Comparison of ENCODE assay signal across 8 cellular contexts in the genomic region with DNA sequence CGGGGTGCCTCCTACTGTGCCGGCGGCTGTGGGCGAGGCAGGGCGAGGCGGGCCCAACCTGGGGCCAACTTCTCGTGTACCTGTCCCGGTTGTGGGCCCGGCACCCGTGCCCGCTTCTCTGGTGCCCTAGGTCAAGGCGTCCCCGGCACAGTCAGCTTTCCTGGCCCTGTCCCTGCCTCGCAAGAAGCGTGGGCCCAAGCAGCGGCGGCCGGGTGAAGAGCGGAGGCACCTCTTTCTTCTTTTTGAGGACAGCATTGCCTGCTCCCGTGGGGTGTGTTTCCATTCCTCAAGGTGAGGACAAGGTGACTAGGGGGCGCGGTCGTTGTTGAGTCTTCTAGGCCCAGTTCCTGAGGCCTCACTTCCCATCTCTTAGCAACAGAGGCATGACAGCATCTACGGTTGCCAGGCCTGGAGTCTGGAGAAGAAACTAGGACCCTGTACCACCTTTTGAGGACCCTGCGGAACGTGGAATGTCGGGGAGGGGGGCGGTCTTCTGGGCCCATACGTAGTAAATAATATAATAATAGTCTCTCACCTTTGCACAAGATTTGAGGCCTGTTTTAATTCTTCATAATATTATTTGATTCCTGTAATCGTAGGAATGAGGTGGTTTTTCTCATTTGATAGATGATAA. TPM values are rescaled to one million over a fixed set of nuclear protein-coding genes. Genes with fewer than 3 reads are reported as not detected.
DNase-seq lines count a peak whose midpoint lies in the region; ATAC-seq and TF ChIP-seq lines count a peak whose summit lies in the region.

No MANE protein-coding gene starts in this region.

- H3K27me3 ChIP-seq in esophagus squamous epithelium = no peaks in the 10 kb centered on the region
- no peaks in the 10 kb centered on the region for H3K27me3 ChIP-seq in neuronal stem cell (ENCODE audit: control insufficient read depth in 3 of 3, insufficient read depth in 3 of 3, low read depth in 1 of 3, low read length in 3 of 3)

- H3K23ac ChIP-seq in neuronal stem cell (ENCODE audit: low read depth, low read length, poor library complexity) = peak overlapping the region; percentile 56

- peak overlapping the region; percentile 58 for H3K4me2 ChIP-seq in neuronal stem cell (ENCODE audit: insufficient read depth, low read length, poor library complexity, severe bottlenecking)

- H3K27ac ChIP-seq in esophagus squamous epithelium (peak overlapping the region; percentile 95 to 99 (median 96)), neuronal stem cell (replicated peaks; ENCODE audit: low read length) (no peak overlapping the region)

- 3 to 7% methylated on average over 9 to 29 of the region's 30 CpGs for WGBS in esophagus squamous epithelium, 2 donors
- WGBS in neuronal stem cell (ENCODE audit: extremely low coverage in 2 of 2, insufficient read length in 2 of 2, insufficient replicate concordance in 1 of 2), 2 donors = no CpG with 5 or more reads among the region's 30 CpGs

- H3K4me3 ChIP-seq in esophagus squamous epithelium (peak overlapping the region; percentile 72 to 92 (median 88)), neuronal stem cell (ENCODE audit: low read length in 2 of 2) (peak overlapping the region; percentile 93 to 95)

- intact Hi-C loops in esophagus squamous epithelium (cut with DNase I) = no loop called here

- no peak overlapping the region for H2BK15ac ChIP-seq in neuronal stem cell (ENCODE audit: low read length)

- H3K9ac ChIP-seq in neuronal stem cell (ENCODE audit: low read depth, low read length, poor library complexity) = peak overlapping the region; percentile 91

- peaks cover 13 to 46% (median 24%) of the 10 kb centered on the region in 3 donors for H3K36me3 ChIP-seq in esophagus squamous epithelium
- peaks cover 27 to 47% of the 10 kb centered on the region in 2 donors for H3K36me3 ChIP-seq in neuronal stem cell (replicated peaks in 1 of 2; ENCODE audit: control insufficient read depth in 2 of 2, insufficient read depth in 2 of 2, low read length in 2 of 2)

- no peak for TF ChIP-seq POLR2A in esophagus squamous epithelium (IDR thresholded peaks at IDR 0.05)

- no peak for TF ChIP-seq CTCF in esophagus squamous epithelium (IDR thresholded peaks at IDR 0.05)

- peak overlapping the region; percentile 79 for H3K18ac ChIP-seq in neuronal stem cell (ENCODE audit: low read length)

- peaks cover 15 to 70% (median 40%) of the 10 kb centered on the region in 3 donors for H3K4me1 ChIP-seq in esophagus squamous epithelium
- H3K4me1 ChIP-seq in neuronal stem cell (ENCODE audit: control insufficient read depth in 2 of 2, insufficient read depth in 1 of 2, low read depth in 1 of 2, low read length in 2 of 2) = peaks cover 8 to 15% of the 10 kb centered on the region in 2 donors

- H2AFZ ChIP-seq in neuronal stem cell (ENCODE audit: low read length) = peak overlapping the region; percentile 94

- H3K14ac ChIP-seq in neuronal stem cell (ENCODE audit: low read length) = peak overlapping the region; percentile 25

- H4K91ac ChIP-seq in neuronal stem cell (ENCODE audit: low read depth, low read length, poor library complexity) = no peak overlapping the region

- H2BK120ac ChIP-seq in neuronal stem cell (ENCODE audit: low read depth, low read length) = no peak overlapping the region

- no peaks in the 10 kb centered on the region for H3K9me3 ChIP-seq in esophagus squamous epithelium
- H3K9me3 ChIP-seq in neuronal stem cell (replicated peaks in 1 of 2; ENCODE audit: control insufficient read depth in 2 of 2, insufficient read depth in 1 of 2, low read depth in 1 of 2, low read length in 2 of 2) = no peaks in the 10 kb centered on the region

- H2AK5ac ChIP-seq in neuronal stem cell (ENCODE audit: low read depth, low read length) = no peak overlapping the region

- H4K8ac ChIP-seq in neuronal stem cell (ENCODE audit: low read depth, low read length) = no peak overlapping the region

- peaks cover 25% of the 10 kb centered on the region for H3K79me1 ChIP-seq in neuronal stem cell (ENCODE audit: low read depth, low read length)

- no peak overlapping the region for H3K4ac ChIP-seq in neuronal stem cell (ENCODE audit: low read length)

- DNase-seq in NK-92 treated with Interleukin-12 subunit alpha and Interleukin-12 subunit beta, amount 100 ng/mL, for 24 hours (lab: John Stamatoyannopoulos, UW) = peak; percentile 11
- DNase-seq in NK-92 (lab: John Stamatoyannopoulos, UW; ENCODE audit: unreplicated experiment) = no peak
- DNase-seq in SW480 (ENCODE audit: low spot score) = peak; percentile 10
- no peak for DNase-seq in esophagus squamous epithelium (lab: John Stamatoyannopoulos, UW)
- DNase-seq in neuronal stem cell (ENCODE audit: low spot score) = no peak
- no peak for DNase-seq in NCI-H1417 treated with DMSO at 0.1 percent for 48 hours (lab: John Stamatoyannopoulos, UW)

- H2BK12ac ChIP-seq in neuronal stem cell (ENCODE audit: low read length) = no peak overlapping the region

- H2BK5ac ChIP-seq in neuronal stem cell (ENCODE audit: low read length) = no peak overlapping the region

- ATAC-seq in HG02981 (IDR thresholded peaks at IDR 0.05; ENCODE audit: unreplicated experiment) (peak; percentile 4), GM21390 (IDR thresholded peaks at IDR 0.05; ENCODE audit: unreplicated experiment) (no peak)

RNA-seq across cellular contexts. Expression of a gene that starts 0.4 kb away (rescaled TPM):
- total RNA-seq in esophagus squamous epithelium = 10 to 100 TPM; 83.7 to 90.4 (median 87.0) TPM
- 41.4 TPM for polyA plus RNA-seq in neuronal stem cell (2013, experiment 1 of 2)
- 40.9 TPM for polyA plus RNA-seq in neuronal stem cell (2013, experiment 2 of 2)

RNA-seq across cellular contexts. Expression of a gene that starts 0.8 kb away (rescaled TPM):
- total RNA-seq in esophagus squamous epithelium = 10 to 100 TPM; 21.5 to 47.3 (median 41.5) TPM
- polyA plus RNA-seq in neuronal stem cell (2013, experiment 1 of 2) = 63.9 TPM
- polyA plus RNA-seq in neuronal stem cell (2013, experiment 2 of 2) = 61.6 TPM

RNA-seq across cellular contexts. Expression of a gene that starts 22.7 kb away (rescaled TPM):
- 10 to 100 TPM; 15.7 to 30.5 (median 21.0) TPM for total RNA-seq in esophagus squamous epithelium
- polyA plus RNA-seq in neuronal stem cell (2013, experiment 1 of 2) = 30.2 TPM
- 31.5 TPM for polyA plus RNA-seq in neuronal stem cell (2013, experiment 2 of 2)

Comparison
In these comparisons a context has a peak if more than half of its experiments do, and no peak if none do; other contexts are left out.
1. DNase-seq: peak in NK-92 treated with Interleukin-12 subunit alpha and Interleukin-12 subunit beta, amount 100 ng/mL, for 24 hours (single experiment) and SW480 (single experiment); none in NK-92 (single experiment), esophagus squamous epithelium (single experiment), neuronal stem cell (single experiment) and NCI-H1417 treated with DMSO at 0.1 percent for 48 hours (single experiment).